24 cellular contexts compared by ENCODE assay signal in the genomic region with DNA sequence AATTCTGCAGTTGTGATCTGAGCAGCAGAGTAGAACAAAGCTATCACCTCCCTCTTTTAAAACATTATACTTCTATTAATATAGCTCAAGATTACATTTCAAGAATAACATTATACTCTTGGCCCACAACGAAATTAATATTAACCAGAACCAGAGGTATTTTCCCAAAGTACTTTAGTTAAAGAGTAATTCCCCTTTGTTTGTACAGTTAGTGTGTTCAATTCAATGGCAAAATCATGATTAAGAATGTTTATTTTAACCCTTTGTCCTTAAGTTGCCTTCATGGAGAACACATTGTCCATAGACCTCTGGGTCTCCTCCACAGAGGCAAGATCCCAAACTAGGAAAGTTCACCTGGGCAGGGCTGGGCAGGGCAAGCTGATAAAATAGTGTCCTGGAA.
"Had no signal": no experiment of that assay in that cellular context is flagged by ENCODE, and none has a peak within 500 bp of the region (broad histone marks: within the 10 kb centered on the region; RNA-seq: fewer than 3 reads in every experiment).

No MANE protein-coding gene starts in this region.

- H3K36me3 ChIP-seq: esophagus muscularis mucosa, gastroesophageal sphincter, left ventricle myocardium inferior, lower lobe of right lung had no signal

- ATAC-seq: foreskin keratinocyte, gastroesophageal sphincter, heart left ventricle, left colon, lower lobe of right lung, mucosa of descending colon had no signal

- H3K4me2 ChIP-seq: hepatocyte had no signal

- FAIRE-seq: colon, endothelial cell of umbilical vein, frontal cortex, kidney had no signal

- H3K27ac ChIP-seq: coronary artery, esophagus muscularis mucosa, foreskin keratinocyte, gastroesophageal sphincter, heart left ventricle, hepatocyte, left ventricle myocardium inferior, lower lobe of right lung had no signal

- H2AFZ ChIP-seq: hepatocyte had no signal

- H3K4me3 ChIP-seq: coronary artery, dorsolateral prefrontal cortex, esophagus muscularis mucosa, gastroesophageal sphincter, heart left ventricle, hepatocyte, left ventricle myocardium inferior, lower lobe of right lung, mucosa of descending colon had no signal

- DNase-seq: dermis blood vessel endothelial cell; dorsolateral prefrontal cortex; effector CD4-positive, alpha-beta T cell; effector memory CD4-positive, alpha-beta T cell; foreskin keratinocyte; heart left ventricle; hypothalamus; immature natural killer cell; islet precursor cell; kidney; kidney glomerular epithelial cell; left colon; left ventricle myocardium inferior; lower lobe of right lung; mesenchymal stem cell; mucosa of descending colon; naive B cell had no signal

- H3K27me3 ChIP-seq: dorsolateral prefrontal cortex, esophagus muscularis mucosa, foreskin keratinocyte, gastroesophageal sphincter, heart left ventricle, hepatocyte had no signal

- H3K79me2 ChIP-seq: hepatocyte had no signal

- H3K9me3 ChIP-seq: esophagus muscularis mucosa, gastroesophageal sphincter, heart left ventricle, left ventricle myocardium inferior, lower lobe of right lung, mucosa of descending colon had no signal

- H3K4me1 ChIP-seq: foreskin keratinocyte had no signal
